In the genomic region with DNA sequence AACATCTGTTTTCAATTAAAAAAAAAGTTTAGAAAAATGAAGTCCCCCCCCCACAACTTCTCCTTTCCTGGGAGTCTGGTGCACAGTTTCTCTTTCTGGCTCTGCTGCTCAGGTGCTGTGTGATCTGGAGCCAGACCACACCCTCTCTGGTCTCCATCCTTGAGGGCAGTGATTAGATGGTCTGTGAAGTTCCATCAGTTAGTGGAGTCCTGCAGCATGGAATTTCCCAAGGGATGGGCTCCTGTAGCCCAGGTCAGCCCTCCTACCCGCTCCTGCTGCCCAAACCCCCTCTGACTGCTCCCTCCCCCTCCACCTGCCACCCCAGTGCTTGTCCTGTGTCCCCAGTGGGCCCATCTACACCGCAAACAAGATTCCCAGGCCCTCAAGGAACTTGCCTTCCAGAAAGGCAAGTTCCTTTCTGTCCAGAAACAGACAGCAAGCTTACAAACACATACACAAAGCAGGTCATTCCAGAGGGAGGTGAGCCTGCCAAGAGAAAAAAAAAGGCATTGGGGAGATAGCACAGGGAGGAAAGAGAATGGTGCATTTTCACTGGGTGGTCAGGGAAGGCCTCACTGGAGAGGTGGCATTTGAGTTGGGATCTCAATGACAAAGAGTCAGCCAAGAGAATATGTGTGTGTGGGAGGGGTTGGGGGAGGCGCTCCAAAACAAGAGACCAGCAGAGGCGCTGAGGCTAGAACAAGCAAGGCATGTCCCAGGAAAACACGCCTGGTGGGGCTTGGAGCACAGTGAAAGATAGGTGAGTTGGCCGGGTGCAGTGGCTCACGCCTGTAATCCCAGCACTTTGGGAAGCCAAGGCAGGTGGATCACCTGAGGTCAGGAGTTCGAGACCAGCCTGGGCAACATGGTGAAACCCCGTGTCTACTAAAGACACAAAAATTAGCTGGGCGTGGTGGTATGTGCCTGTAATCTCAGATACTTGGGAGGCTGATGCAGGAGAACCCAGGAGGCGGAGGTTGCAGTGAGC, we compare ENCODE assay signal across 1 cellular context.
TF ChIP-seq lines count a peak whose summit lies in the region.

No MANE protein-coding gene starts in this region.

TF ChIP-seq in K562, 482 proteins besides CTCF, POLR2A, EP300 and RAD21 (continued from another document and continues in another):
- TF ChIP-seq, protein P1, sequence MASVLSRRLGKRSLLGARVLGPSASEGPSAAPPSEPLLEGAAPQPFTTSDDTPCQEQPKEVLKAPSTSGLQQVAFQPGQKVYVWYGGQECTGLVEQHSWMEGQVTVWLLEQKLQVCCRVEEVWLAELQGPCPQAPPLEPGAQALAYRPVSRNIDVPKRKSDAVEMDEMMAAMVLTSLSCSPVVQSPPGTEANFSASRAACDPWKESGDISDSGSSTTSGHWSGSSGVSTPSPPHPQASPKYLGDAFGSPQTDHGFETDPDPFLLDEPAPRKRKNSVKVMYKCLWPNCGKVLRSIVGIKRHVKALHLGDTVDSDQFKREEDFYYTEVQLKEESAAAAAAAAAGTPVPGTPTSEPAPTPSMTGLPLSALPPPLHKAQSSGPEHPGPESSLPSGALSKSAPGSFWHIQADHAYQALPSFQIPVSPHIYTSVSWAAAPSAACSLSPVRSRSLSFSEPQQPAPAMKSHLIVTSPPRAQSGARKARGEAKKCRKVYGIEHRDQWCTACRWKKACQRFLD (CRISPR knock-in tag; IDR thresholded peaks at IDR 0.05) = peak; percentile 55; the same call in 1 of the 2 replicates
- TF ChIP-seq CREB1 (IDR thresholded peaks at IDR 0.05) (no peak), CREB1 (CRISPR knock-in tag; IDR thresholded peaks at IDR 0.05) (no peak), CHD4 (IDR thresholded peaks at IDR 0.05; ENCODE audit: insufficient read depth, insufficient replicate concordance, low read depth, low read length, poor library complexity, severe bottlenecking) (no peak), HNRNPLL (IDR thresholded peaks at IDR 0.05; ENCODE audit: low read depth, low read length, poor library complexity, severe bottlenecking) (no peak), ZFP36 (IDR thresholded peaks at IDR 0.05; ENCODE audit: low read depth, low read length, partially characterized antibody) (peak; percentile 92), ZNF695 (CRISPR knock-in tag; IDR thresholded peaks at IDR 0.05) (no peak), ZNF431 (CRISPR knock-in tag; IDR thresholded peaks at IDR 0.05) (no peak), TGIF2 (CRISPR knock-in tag; IDR thresholded peaks at IDR 0.05) (no peak), GTF2A2 (tag; IDR thresholded peaks at IDR 0.05) (no peak), ZNF584 (CRISPR knock-in tag; IDR thresholded peaks at IDR 0.05; ENCODE audit: low read depth) (no peak), CHD1 (IDR thresholded peaks at IDR 0.05; ENCODE audit: low read length) (no peak), ERF (CRISPR knock-in tag; IDR thresholded peaks at IDR 0.05) (0 out of 2 replicates have a peak, but pooled peaks have one; percentile 6), ZNF12 (CRISPR knock-in tag; IDR thresholded peaks at IDR 0.05) (peak; percentile 80; the same call in 1 of the 2 replicates), LARP7 (IDR thresholded peaks at IDR 0.05) (no peak), NR1H2 (CRISPR knock-in tag; IDR thresholded peaks at IDR 0.05) (no peak), FOXJ3 (CRISPR knock-in tag; IDR thresholded peaks at IDR 0.05) (no peak), SP1 (CRISPR knock-in tag; IDR thresholded peaks at IDR 0.05) (no peak), SMARCE1 (IDR thresholded peaks at IDR 0.05) (no peak; the same call in 1 of the 2 replicates), TBP (optimal IDR thresholded peaks at IDR 0.05; ENCODE audit: low read depth, low read length) (no peak), ATF7 (IDR thresholded peaks at IDR 0.05) (peak; percentile 63; the same call in 1 of the 2 replicates), NR4A1 (CRISPR knock-in tag; IDR thresholded peaks at IDR 0.05) (no peak), NR4A1 (tag; IDR thresholded peaks at IDR 0.05) (no peak), NR2C2 (CRISPR knock-in tag; IDR thresholded peaks at IDR 0.05) (no peak), NR2C2 (tag; IDR thresholded peaks at IDR 0.05) (no peak; the same call in 1 of the 2 replicates), E2F3 (CRISPR knock-in tag; IDR thresholded peaks at IDR 0.05) (no peak), ZEB2 (IDR thresholded peaks at IDR 0.05) (peak; percentile 66; the same call in 1 of the 2 replicates), ZBTB1 (CRISPR knock-in tag; IDR thresholded peaks at IDR 0.05; ENCODE audit: borderline replicate concordance, low read depth) (no peak), ZNF212 (CRISPR knock-in tag; IDR thresholded peaks at IDR 0.05) (no peak), MBD2 (IDR thresholded peaks at IDR 0.05; ENCODE audit: borderline replicate concordance, low read depth) (no peak), TOE1 (IDR thresholded peaks at IDR 0.05; ENCODE audit: borderline replicate concordance) (peak; percentile 41; the same call in 1 of the 2 replicates), TOE1 (CRISPR knock-in tag; IDR thresholded peaks at IDR 0.05; ENCODE audit: borderline replicate concordance, low read depth) (no peak), MYC (IDR thresholded peaks at IDR 0.05; ENCODE audit: low read depth, low read length) (peak; percentile 27; the same call in 1 of the 2 replicates), MYC (CRISPR knock-in tag; IDR thresholded peaks at IDR 0.05; ENCODE audit: borderline replicate concordance, low read depth) (peak; percentile 27; the same call in 1 of the 2 replicates), TFAM (CRISPR knock-in tag; conservative IDR thresholded peaks at IDR 0.05) (no peak), XRCC5 (IDR thresholded peaks at IDR 0.05; ENCODE audit: low read depth, low read length) (no peak), ZNF699 (CRISPR knock-in tag; IDR thresholded peaks at IDR 0.05; ENCODE audit: insufficient replicate concordance) (no peak), JUNB (CRISPR knock-in tag; conservative IDR thresholded peaks at IDR 0.05) (no peak), SMAD4 (CRISPR knock-in tag; conservative IDR thresholded peaks at IDR 0.05) (0 out of 2 replicates have a peak, but pooled peaks have one; percentile 13)
- TF ChIP-seq, protein P2, sequence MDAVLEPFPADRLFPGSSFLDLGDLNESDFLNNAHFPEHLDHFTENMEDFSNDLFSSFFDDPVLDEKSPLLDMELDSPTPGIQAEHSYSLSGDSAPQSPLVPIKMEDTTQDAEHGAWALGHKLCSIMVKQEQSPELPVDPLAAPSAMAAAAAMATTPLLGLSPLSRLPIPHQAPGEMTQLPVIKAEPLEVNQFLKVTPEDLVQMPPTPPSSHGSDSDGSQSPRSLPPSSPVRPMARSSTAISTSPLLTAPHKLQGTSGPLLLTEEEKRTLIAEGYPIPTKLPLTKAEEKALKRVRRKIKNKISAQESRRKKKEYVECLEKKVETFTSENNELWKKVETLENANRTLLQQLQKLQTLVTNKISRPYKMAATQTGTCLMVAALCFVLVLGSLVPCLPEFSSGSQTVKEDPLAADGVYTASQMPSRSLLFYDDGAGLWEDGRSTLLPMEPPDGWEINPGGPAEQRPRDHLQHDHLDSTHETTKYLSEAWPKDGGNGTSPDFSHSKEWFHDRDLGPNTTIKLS (IDR thresholded peaks at IDR 0.05; ENCODE audit: borderline replicate concordance, low read depth) = 0 out of 2 replicates have a peak, but pooled peaks have one; percentile 14
- TF ChIP-seq, protein P3, sequence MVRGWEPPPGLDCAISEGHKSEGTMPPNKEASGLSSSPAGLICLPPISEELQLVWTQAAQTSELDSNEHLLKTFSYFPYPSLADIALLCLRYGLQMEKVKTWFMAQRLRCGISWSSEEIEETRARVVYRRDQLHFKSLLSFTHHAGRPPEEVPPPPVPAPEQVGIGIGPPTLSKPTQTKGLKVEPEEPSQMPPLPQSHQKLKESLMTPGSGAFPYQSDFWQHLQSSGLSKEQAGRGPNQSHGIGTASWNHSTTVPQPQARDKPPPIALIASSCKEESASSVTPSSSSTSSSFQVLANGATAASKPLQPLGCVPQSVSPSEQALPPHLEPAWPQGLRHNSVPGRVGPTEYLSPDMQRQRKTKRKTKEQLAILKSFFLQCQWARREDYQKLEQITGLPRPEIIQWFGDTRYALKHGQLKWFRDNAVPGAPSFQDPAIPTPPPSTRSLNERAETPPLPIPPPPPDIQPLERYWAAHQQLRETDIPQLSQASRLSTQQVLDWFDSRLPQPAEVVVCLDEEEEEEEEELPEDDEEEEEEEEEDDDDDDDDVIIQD (CRISPR knock-in tag; IDR thresholded peaks at IDR 0.05) = no peak
- TF ChIP-seq, protein P4, sequence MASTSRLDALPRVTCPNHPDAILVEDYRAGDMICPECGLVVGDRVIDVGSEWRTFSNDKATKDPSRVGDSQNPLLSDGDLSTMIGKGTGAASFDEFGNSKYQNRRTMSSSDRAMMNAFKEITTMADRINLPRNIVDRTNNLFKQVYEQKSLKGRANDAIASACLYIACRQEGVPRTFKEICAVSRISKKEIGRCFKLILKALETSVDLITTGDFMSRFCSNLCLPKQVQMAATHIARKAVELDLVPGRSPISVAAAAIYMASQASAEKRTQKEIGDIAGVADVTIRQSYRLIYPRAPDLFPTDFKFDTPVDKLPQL (IDR thresholded peaks at IDR 0.05; ENCODE audit: extremely low read depth, insufficient read length) = no peak
- TF ChIP-seq, protein P5, sequence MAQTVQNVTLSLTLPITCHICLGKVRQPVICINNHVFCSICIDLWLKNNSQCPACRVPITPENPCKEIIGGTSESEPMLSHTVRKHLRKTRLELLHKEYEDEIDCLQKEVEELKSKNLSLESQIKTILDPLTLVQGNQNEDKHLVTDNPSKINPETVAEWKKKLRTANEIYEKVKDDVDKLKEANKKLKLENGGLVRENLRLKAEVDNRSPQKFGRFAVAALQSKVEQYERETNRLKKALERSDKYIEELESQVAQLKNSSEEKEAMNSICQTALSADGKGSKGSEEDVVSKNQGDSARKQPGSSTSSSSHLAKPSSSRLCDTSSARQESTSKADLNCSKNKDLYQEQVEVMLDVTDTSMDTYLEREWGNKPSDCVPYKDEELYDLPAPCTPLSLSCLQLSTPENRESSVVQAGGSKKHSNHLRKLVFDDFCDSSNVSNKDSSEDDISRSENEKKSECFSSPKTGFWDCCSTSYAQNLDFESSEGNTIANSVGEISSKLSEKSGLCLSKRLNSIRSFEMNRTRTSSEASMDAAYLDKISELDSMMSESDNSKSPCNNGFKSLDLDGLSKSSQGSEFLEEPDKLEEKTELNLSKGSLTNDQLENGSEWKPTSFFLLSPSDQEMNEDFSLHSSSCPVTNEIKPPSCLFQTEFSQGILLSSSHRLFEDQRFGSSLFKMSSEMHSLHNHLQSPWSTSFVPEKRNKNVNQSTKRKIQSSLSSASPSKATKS (CRISPR knock-in tag; IDR thresholded peaks at IDR 0.05) = no peak
- TF ChIP-seq, protein P6, sequence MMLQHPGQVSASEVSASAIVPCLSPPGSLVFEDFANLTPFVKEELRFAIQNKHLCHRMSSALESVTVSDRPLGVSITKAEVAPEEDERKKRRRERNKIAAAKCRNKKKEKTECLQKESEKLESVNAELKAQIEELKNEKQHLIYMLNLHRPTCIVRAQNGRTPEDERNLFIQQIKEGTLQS (IDR thresholded peaks at IDR 0.05) = peak; percentile 25; the same call in 1 of the 2 replicates
- TF ChIP-seq, protein P6 (CRISPR knock-in tag; conservative IDR thresholded peaks at IDR 0.05) = no peak
- TF ChIP-seq, protein P7, sequence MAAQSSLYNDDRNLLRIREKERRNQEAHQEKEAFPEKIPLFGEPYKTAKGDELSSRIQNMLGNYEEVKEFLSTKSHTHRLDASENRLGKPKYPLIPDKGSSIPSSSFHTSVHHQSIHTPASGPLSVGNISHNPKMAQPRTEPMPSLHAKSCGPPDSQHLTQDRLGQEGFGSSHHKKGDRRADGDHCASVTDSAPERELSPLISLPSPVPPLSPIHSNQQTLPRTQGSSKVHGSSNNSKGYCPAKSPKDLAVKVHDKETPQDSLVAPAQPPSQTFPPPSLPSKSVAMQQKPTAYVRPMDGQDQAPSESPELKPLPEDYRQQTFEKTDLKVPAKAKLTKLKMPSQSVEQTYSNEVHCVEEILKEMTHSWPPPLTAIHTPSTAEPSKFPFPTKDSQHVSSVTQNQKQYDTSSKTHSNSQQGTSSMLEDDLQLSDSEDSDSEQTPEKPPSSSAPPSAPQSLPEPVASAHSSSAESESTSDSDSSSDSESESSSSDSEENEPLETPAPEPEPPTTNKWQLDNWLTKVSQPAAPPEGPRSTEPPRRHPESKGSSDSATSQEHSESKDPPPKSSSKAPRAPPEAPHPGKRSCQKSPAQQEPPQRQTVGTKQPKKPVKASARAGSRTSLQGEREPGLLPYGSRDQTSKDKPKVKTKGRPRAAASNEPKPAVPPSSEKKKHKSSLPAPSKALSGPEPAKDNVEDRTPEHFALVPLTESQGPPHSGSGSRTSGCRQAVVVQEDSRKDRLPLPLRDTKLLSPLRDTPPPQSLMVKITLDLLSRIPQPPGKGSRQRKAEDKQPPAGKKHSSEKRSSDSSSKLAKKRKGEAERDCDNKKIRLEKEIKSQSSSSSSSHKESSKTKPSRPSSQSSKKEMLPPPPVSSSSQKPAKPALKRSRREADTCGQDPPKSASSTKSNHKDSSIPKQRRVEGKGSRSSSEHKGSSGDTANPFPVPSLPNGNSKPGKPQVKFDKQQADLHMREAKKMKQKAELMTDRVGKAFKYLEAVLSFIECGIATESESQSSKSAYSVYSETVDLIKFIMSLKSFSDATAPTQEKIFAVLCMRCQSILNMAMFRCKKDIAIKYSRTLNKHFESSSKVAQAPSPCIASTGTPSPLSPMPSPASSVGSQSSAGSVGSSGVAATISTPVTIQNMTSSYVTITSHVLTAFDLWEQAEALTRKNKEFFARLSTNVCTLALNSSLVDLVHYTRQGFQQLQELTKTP (IDR thresholded peaks at IDR 0.05; ENCODE audit: low read depth in 1 of 2, partially characterized antibody in 2 of 2) = peak in 1 of 2 experiments; percentile 32
- TF ChIP-seq, protein P8, sequence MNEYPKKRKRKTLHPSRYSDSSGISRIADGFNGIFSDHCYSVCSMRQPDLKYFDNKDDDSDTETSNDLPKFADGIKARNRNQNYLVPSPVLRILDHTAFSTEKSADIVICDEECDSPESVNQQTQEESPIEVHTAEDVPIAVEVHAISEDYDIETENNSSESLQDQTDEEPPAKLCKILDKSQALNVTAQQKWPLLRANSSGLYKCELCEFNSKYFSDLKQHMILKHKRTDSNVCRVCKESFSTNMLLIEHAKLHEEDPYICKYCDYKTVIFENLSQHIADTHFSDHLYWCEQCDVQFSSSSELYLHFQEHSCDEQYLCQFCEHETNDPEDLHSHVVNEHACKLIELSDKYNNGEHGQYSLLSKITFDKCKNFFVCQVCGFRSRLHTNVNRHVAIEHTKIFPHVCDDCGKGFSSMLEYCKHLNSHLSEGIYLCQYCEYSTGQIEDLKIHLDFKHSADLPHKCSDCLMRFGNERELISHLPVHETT (CRISPR knock-in tag; conservative IDR thresholded peaks at IDR 0.05 in 1 of 2, IDR thresholded peaks at IDR 0.05 in 1 of 2) = no peak
